Comparison of ENCODE assay signal across 19 cellular contexts in the genomic region with DNA sequence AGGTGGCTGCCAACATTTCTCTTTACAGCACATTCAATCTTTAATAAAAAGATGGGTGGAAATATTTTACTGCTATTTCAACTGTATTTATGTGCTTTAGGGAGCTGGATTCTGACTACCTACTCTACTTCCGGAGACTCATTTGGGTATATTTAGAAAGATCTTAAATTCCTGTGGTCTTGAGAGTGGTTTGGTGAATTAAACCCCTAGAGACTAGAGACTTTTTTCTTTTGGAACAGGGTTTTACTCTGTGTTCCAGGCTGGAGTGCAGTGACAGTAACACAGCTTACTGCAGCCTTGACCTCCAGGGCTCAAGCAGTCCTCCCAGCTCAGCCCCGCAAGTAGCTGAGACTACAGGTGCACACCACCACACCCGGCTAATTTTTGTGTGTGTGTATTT.
DNase-seq lines count a peak whose midpoint lies in the region; ATAC-seq and TF ChIP-seq lines count a peak whose summit lies in the region.
"Had no signal": no experiment of that assay in that cellular context is flagged by ENCODE, and none has a peak within 500 bp of the region (broad histone marks: within the 10 kb centered on the region; RNA-seq: fewer than 3 reads in every experiment).

No MANE protein-coding gene starts in this region.

- TF ChIP-seq RAD21 in SK-N-SH (IDR thresholded peaks at IDR 0.05; ENCODE audit: low read length), result no peak

- POLR2A ChIA-PET in SK-N-SH (lab: Yijun Ruan, JAX), result no interaction called here
- POLR2A ChIA-PET in Caco-2 (lab: Charles Lee), result no interaction called here

- DNase-seq in ELR (ENCODE audit: low read depth) (peak; percentile 2), SK-N-SH (no peak), fibroblast of peridontal ligament (ENCODE audit: extremely low read depth) (peak; percentile 31), aorta (no peak), DMS53 (lab: John Stamatoyannopoulos, UW) (no peak), Caco-2 (no peak), hepatocyte (ENCODE audit: low spot score) (no peak)
- DNase-seq: activated CD4-positive, alpha-beta T cell treated with anti-CD3 and anti-CD28 coated beads, Interleukin-2, amount 50 U/mL, for 4 hours; activated naive CD4-positive, alpha-beta T cell treated with anti-CD3 and anti-CD28 coated beads for 36 hours; anterior cingulate cortex; NCI-H1092; NCI-H510A treated with DMSO at 0.1 percent for 48 hours; SHP77; stimulated activated CD4-positive, alpha-beta T cell treated with anti-CD3 and anti-CD28 coated beads, Interleukin-15, amount 100 ng/mL, for 24 hours; trophoblast cell had no signal

- H3K27me3 Mint-ChIP-seq in Caco-2 (ENCODE audit: insufficient read depth, unreplicated experiment), result no peaks in the 10 kb centered on the region

- peak overlapping the region in 1 of 2 experiments; percentile 57; a peak in 3 of 4 replicates for H3K27ac ChIP-seq in SK-N-SH (ENCODE audit: low read depth in 2 of 2, low read length in 1 of 2)
- H3K27ac ChIP-seq in aorta (ENCODE audit: low read depth in 1 of 2, low read length in 2 of 2), result peak overlapping the region; percentile 73 to 93
- no peak overlapping the region for H3K27ac ChIP-seq in hepatocyte

- H3F3A ChIP-seq in SK-N-SH (replicated peaks; ENCODE audit: insufficient read depth), result no peaks in the 10 kb centered on the region

- peaks cover 11% of the 10 kb centered on the region for H3K9me3 Mint-ChIP-seq in Caco-2 (ENCODE audit: unreplicated experiment)
- H3K9me3 Mint-ChIP-seq: T-helper 1 cell treated with Interleukin-12 subunit alpha and Interleukin-12 subunit beta and Interleukin-4 antibody, amounts not matched to agents 30 μg/mL and 1 μg/mL, for 36 hours had no signal

- H3K4me3 Mint-ChIP-seq in Caco-2 (ENCODE audit: unreplicated experiment), result no peak overlapping the region
- H3K4me3 Mint-ChIP-seq: activated naive CD4-positive, alpha-beta T cell treated with anti-CD3 and anti-CD28 coated beads for 36 hours; CD14-positive monocyte; stimulated activated effector memory CD8-positive, alpha-beta T cell treated with anti-CD3 and anti-CD28 coated beads, Interleukin-12 subunit alpha, Interleukin-12 subunit beta, amount 100 ng/mL, for 72 hours; T-helper 1 cell treated with Interleukin-12 subunit alpha and Interleukin-12 subunit beta and Interleukin-4 antibody, amounts not matched to agents 30 μg/mL and 1 μg/mL, for 36 hours had no signal

- 66% methylated on average over 3 of the region's 3 CpGs for WGBS in SK-N-SH (ENCODE audit: low lambda C conversion rate)
- WGBS in aorta, 2 donors, result 42 to 48% methylated on average over 3 of the region's 3 CpGs
- 80% methylated on average over 3 of the region's 3 CpGs for WGBS in hepatocyte (ENCODE audit: low lambda C conversion rate, missing lambda C conversion rate)

- no peak for ATAC-seq in aorta (ENCODE audit: low FRiP score)
- ATAC-seq: K562; stimulated activated effector memory CD8-positive, alpha-beta T cell treated with anti-CD3 and anti-CD28 coated beads, Interleukin-12 subunit alpha, Interleukin-12 subunit beta, amount 100 ng/mL, for 72 hours had no signal

- peaks cover 0 to 24% of the 10 kb centered on the region in 2 experiments; a peak in 1 of 4 replicates for H3K4me1 ChIP-seq in SK-N-SH (ENCODE audit: control insufficient read depth in 1 of 2, insufficient read depth in 2 of 2, low read depth in 1 of 2, low read length in 1 of 2)
- peaks cover 9 to 22% of the 10 kb centered on the region in 2 donors for H3K4me1 ChIP-seq in aorta (ENCODE audit: control insufficient read depth in 1 of 2, insufficient read depth in 2 of 2, low read length in 2 of 2)
- no peaks in the 10 kb centered on the region for H3K4me1 ChIP-seq in Caco-2
- peaks cover 8% of the 10 kb centered on the region for H3K4me1 ChIP-seq in hepatocyte (ENCODE audit: insufficient read depth)

- no peaks in the 10 kb centered on the region for H3K36me3 Mint-ChIP-seq in Caco-2 (ENCODE audit: insufficient read depth, unreplicated experiment)
- H3K36me3 Mint-ChIP-seq: CD14-positive monocyte; stimulated activated effector memory CD8-positive, alpha-beta T cell treated with anti-CD3 and anti-CD28 coated beads, Interleukin-12 subunit alpha, Interleukin-12 subunit beta, amount 100 ng/mL, for 72 hours had no signal

- H4K20me1 ChIP-seq in SK-N-SH (ENCODE audit: insufficient read depth) (no peaks in the 10 kb centered on the region), hepatocyte (ENCODE audit: insufficient read depth, poor library complexity, severe bottlenecking) (no peaks in the 10 kb centered on the region)

- H3K27me3 ChIP-seq in SK-N-SH (ENCODE audit: insufficient read depth) (no peaks in the 10 kb centered on the region), aorta (ENCODE audit: control insufficient read depth in 1 of 2, insufficient read depth in 2 of 2, low read length in 1 of 2) (no peaks in the 10 kb centered on the region), Caco-2 (replicated peaks; ENCODE audit: control insufficient read depth, insufficient read depth, low read length) (no peaks in the 10 kb centered on the region; the same call in 1 of the 2 replicates), hepatocyte (no peaks in the 10 kb centered on the region)

- no peaks in the 10 kb centered on the region for H3K4me1 Mint-ChIP-seq in Caco-2 (ENCODE audit: low read depth, unreplicated experiment)
- H3K4me1 Mint-ChIP-seq: CD14-positive monocyte; stimulated activated effector memory CD8-positive, alpha-beta T cell treated with anti-CD3 and anti-CD28 coated beads, Interleukin-12 subunit alpha, Interleukin-12 subunit beta, amount 100 ng/mL, for 72 hours had no signal

- H3K27ac Mint-ChIP-seq in Caco-2 (ENCODE audit: unreplicated experiment), result no peak overlapping the region
- H3K27ac Mint-ChIP-seq: activated naive CD4-positive, alpha-beta T cell treated with anti-CD3 and anti-CD28 coated beads for 36 hours; CD14-positive monocyte; stimulated activated effector memory CD8-positive, alpha-beta T cell treated with anti-CD3 and anti-CD28 coated beads, Interleukin-12 subunit alpha, Interleukin-12 subunit beta, amount 100 ng/mL, for 72 hours; T-helper 1 cell treated with Interleukin-12 subunit alpha and Interleukin-12 subunit beta and Interleukin-4 antibody, amounts not matched to agents 30 μg/mL and 1 μg/mL, for 36 hours had no signal

- H3K4me2 ChIP-seq in SK-N-SH (peak overlapping the region; percentile 45; the same call in 1 of the 2 replicates), hepatocyte (no peak overlapping the region)

- no TSS peak for BruUV-seq in Caco-2 (replicated peaks; lab: Mats Ljungman, UMichigan)

- H3K9me3 ChIP-seq in SK-N-SH (no peaks in the 10 kb centered on the region), aorta (ENCODE audit: control insufficient read depth, low read length) (no peaks in the 10 kb centered on the region), Caco-2 (peaks cover 4% of the 10 kb centered on the region), hepatocyte (ENCODE audit: low read depth) (no peaks in the 10 kb centered on the region)

- H3K9me2 ChIP-seq in SK-N-SH (no peaks in the 10 kb centered on the region), hepatocyte (replicated peaks; ENCODE audit: insufficient read depth) (no peaks in the 10 kb centered on the region)

- TF ChIP-seq CTCF in SK-N-SH (IDR thresholded peaks at IDR 0.05) (no peak), Caco-2 (IDR thresholded peaks at IDR 0.05; ENCODE audit: insufficient read depth in 1 of 2, low read depth in 1 of 2, low read length in 1 of 2, severe bottlenecking in 1 of 2, unreplicated experiment in 1 of 2) (no peak), hepatocyte (IDR thresholded peaks at IDR 0.05; ENCODE audit: poor library complexity) (no peak)

- H3K9ac ChIP-seq in SK-N-SH, result no peak overlapping the region

- H2AFZ ChIP-seq in SK-N-SH (ENCODE audit: low read depth), result no peak overlapping the region
- no peak overlapping the region for H2AFZ ChIP-seq in hepatocyte

- intact Hi-C loops in aorta (cut with DNase I), result loop anchor here in 1 of 2 donors (5.0 kb wide), 1 partner anchor 892 kb away; no protein-coding TSS in a partner anchor
- intact Hi-C loops in Caco-2 (cut with micrococcal nuclease; ENCODE audit: unreplicated experiment), result no loop called here

- peak in 1 of 2 experiments; percentile 14; a peak in 1 of 4 replicates for TF ChIP-seq EP300 in SK-N-SH (IDR thresholded peaks at IDR 0.05; ENCODE audit: borderline replicate concordance in 1 of 2, low read depth in 1 of 2, low read length in 1 of 2)

- no peaks in the 10 kb centered on the region for H3K36me3 ChIP-seq in SK-N-SH (replicated peaks in 1 of 2; ENCODE audit: control insufficient read depth in 1 of 2, insufficient read depth in 2 of 2, low read length in 1 of 2)
- H3K36me3 ChIP-seq in aorta (ENCODE audit: control insufficient read depth in 1 of 2, insufficient read depth in 2 of 2, low read length in 1 of 2), result no peaks in the 10 kb centered on the region
- H3K36me3 ChIP-seq in Caco-2 (ENCODE audit: control insufficient read depth, insufficient read depth, low read length), result no peaks in the 10 kb centered on the region
- H3K36me3 ChIP-seq in hepatocyte (replicated peaks; ENCODE audit: insufficient read depth, low read depth), result no peaks in the 10 kb centered on the region

- CTCF ChIA-PET in SK-N-SH (lab: Yijun Ruan, JAX) (interaction anchor here (1.3 kb wide), 1 partner anchor 19 kb away, joined by 3 read pairs; no protein-coding TSS in a partner anchor), Caco-2 (lab: Charles Lee) (no interaction called here)

- H3K4me3 ChIP-seq in SK-N-SH (ENCODE audit: low read depth in 2 of 2, low read length in 1 of 2) (no peak overlapping the region), aorta (ENCODE audit: low read length in 2 of 2) (no peak overlapping the region), Caco-2 (ENCODE audit: low read depth, low read length) (no peak overlapping the region), hepatocyte (no peak overlapping the region)
- H3K4me3 ChIP-seq: K562 had no signal

- H3K79me2 ChIP-seq in SK-N-SH (ENCODE audit: insufficient read depth) (no peaks in the 10 kb centered on the region), hepatocyte (no peaks in the 10 kb centered on the region)

TF ChIP-seq in SK-N-SH, 30 proteins besides CTCF, POLR2A, EP300 and RAD21 (continues in another document):
- TF ChIP-seq, protein P1, sequence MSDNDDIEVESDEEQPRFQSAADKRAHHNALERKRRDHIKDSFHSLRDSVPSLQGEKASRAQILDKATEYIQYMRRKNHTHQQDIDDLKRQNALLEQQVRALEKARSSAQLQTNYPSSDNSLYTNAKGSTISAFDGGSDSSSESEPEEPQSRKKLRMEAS (IDR thresholded peaks at IDR 0.05; ENCODE audit: low read depth), result no peak
- no peak for TF ChIP-seq CHD2 (IDR thresholded peaks at IDR 0.05; ENCODE audit: low read length, partially characterized antibody)
- TF ChIP-seq, protein P2, sequence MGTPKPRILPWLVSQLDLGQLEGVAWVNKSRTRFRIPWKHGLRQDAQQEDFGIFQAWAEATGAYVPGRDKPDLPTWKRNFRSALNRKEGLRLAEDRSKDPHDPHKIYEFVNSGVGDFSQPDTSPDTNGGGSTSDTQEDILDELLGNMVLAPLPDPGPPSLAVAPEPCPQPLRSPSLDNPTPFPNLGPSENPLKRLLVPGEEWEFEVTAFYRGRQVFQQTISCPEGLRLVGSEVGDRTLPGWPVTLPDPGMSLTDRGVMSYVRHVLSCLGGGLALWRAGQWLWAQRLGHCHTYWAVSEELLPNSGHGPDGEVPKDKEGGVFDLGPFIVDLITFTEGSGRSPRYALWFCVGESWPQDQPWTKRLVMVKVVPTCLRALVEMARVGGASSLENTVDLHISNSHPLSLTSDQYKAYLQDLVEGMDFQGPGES (IDR thresholded peaks at IDR 0.05; ENCODE audit: low read depth, low read length), result no peak

Comparison
In these comparisons a context has a peak if more than half of its experiments do, and no peak if none do; other contexts are left out.
1. DNase-seq: peak in ELR (single experiment) and fibroblast of peridontal ligament (single experiment); none in SK-N-SH (single experiment), aorta (0 of 2), DMS53 (single experiment), Caco-2 (0 of 2) and hepatocyte (single experiment).